In genomic region chr19:48518207-48518606, GRCh38 we compare ENCODE assay signal across 1 cellular context.
TF ChIP-seq lines count a peak whose summit lies in the region.

No MANE protein-coding gene starts in this region.

TF ChIP-seq in WTC11, 78 proteins besides CTCF, POLR2A, EP300 and RAD21 (continued from another document):
- no peak for TF ChIP-seq SMAD3 (CRISPR knock-in tag; IDR thresholded peaks at IDR 0.05; ENCODE audit: borderline replicate concordance)
- TF ChIP-seq AFF4 (CRISPR knock-in tag; IDR thresholded peaks at IDR 0.05; ENCODE audit: borderline replicate concordance), result no peak
- TF ChIP-seq ZNF671 (CRISPR knock-in tag; IDR thresholded peaks at IDR 0.05), result no peak
- TF ChIP-seq KAT7 (CRISPR knock-in tag; IDR thresholded peaks at IDR 0.05; ENCODE audit: borderline replicate concordance), result no peak
- no peak for TF ChIP-seq ERG (CRISPR knock-in tag; IDR thresholded peaks at IDR 0.05)
- TF ChIP-seq ZNF317 (CRISPR knock-in tag; IDR thresholded peaks at IDR 0.05; ENCODE audit: borderline replicate concordance, low read depth), result no peak
- no peak for TF ChIP-seq E2F5 (CRISPR knock-in tag; IDR thresholded peaks at IDR 0.05)
- TF ChIP-seq ETV6 (CRISPR knock-in tag; IDR thresholded peaks at IDR 0.05), result no peak
- TF ChIP-seq IRF1 (CRISPR knock-in tag; IDR thresholded peaks at IDR 0.05), result no peak
- TF ChIP-seq RORB (CRISPR knock-in tag; IDR thresholded peaks at IDR 0.05), result no peak
- TF ChIP-seq MAX (CRISPR knock-in tag; IDR thresholded peaks at IDR 0.05), result no peak
- TF ChIP-seq, protein P1, sequence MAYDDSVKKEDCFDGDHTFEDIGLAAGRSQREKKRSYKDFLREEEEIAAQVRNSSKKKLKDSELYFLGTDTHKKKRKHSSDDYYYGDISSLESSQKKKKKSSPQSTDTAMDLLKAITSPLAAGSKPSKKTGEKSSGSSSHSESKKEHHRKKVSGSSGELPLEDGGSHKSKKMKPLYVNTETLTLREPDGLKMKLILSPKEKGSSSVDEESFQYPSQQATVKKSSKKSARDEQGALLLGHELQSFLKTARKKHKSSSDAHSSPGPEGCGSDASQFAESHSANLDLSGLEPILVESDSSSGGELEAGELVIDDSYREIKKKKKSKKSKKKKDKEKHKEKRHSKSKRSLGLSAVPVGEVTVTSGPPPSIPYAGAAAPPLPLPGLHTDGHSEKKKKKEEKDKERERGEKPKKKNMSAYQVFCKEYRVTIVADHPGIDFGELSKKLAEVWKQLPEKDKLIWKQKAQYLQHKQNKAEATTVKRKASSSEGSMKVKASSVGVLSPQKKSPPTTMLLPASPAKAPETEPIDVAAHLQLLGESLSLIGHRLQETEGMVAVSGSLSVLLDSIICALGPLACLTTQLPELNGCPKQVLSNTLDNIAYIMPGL (CRISPR knock-in tag; IDR thresholded peaks at IDR 0.05), result no peak
